In genomic region chr5:29944327-29944726, GRCh38 we compare ENCODE assay signal across 26 cellular contexts.
"Had no signal": no experiment of that assay in that cellular context is flagged by ENCODE, and none has a peak within 500 bp of the region (broad histone marks: within the 10 kb centered on the region; RNA-seq: fewer than 3 reads in every experiment).

No MANE protein-coding gene starts in this region.

- H3K27me3 ChIP-seq: stomach, suprapubic skin, testis, thyroid gland, tibial artery, tibial nerve, transverse colon, upper lobe of left lung, upper lobe of right lung, uterus, vagina had no signal

- H3K9me3 ChIP-seq: stomach, suprapubic skin, testis, thoracic aorta, thyroid gland, tibial artery, tibial nerve, transverse colon, upper lobe of left lung, upper lobe of right lung, uterus, vagina had no signal

- H3K36me3 ChIP-seq: stomach, suprapubic skin, thoracic aorta, thyroid gland, tibial artery, tibial nerve, transverse colon, upper lobe of left lung, upper lobe of right lung, uterus, vagina had no signal

- ATAC-seq: stimulated activated effector memory CD8-positive, alpha-beta T cell treated with anti-CD3 and anti-CD28 coated beads, Interleukin-12 subunit alpha, Interleukin-12 subunit beta, amount 100 ng/mL, for 72 hours; stimulated activated memory B cell treated with anti-CD40 and anti-IgM and Interleukin-4, amounts not matched to agents 10 μg/mL and 1 μg/mL and 100 μg/mL, for 72 hours; stimulated activated naive B cell treated with anti-CD40 and anti-IgM and Interleukin-4, amounts not matched to agents 10 μg/mL and 1 μg/mL and 100 μg/mL, for 72 hours; stimulated activated naive CD8-positive, alpha-beta T cell treated with anti-CD3 and anti-CD28 coated beads, Interleukin-15, amount 100 ng/mL, for 72 hours; stimulated activated naive CD8-positive, alpha-beta T cell treated with anti-CD3 and anti-CD28 coated beads, Interleukin-15, Interleukin-2, amounts not matched to agents 100 U/mL and 50 U/mL, for 24 hours; upper lobe of right lung had no signal

- H3K27ac ChIP-seq: stomach, suprapubic skin, testis, thoracic aorta, thyroid gland, tibial artery, tibial nerve, transverse colon, upper lobe of left lung, upper lobe of right lung, uterus, vagina had no signal

- H3K4me3 ChIP-seq: stomach, suprapubic skin, testis, thoracic aorta, thyroid gland, tibial artery, tibial nerve, transverse colon, upper lobe of left lung, upper lobe of right lung, uterus, vagina had no signal

- DNase-seq: stimulated activated CD4-positive, alpha-beta T cell treated with anti-CD3 and anti-CD28 coated beads, Interleukin-2, amount 100 ng/mL, for 48 hours; stimulated activated CD4-positive, alpha-beta T cell treated with anti-CD3 and anti-CD28 coated beads, Interleukin-4, amount 100 ng/mL, for 1 hour; stimulated activated CD4-positive, alpha-beta T cell treated with anti-CD3 and anti-CD28 coated beads, Interleukin-4, amount 100 ng/mL, for 24 hours; stimulated activated CD4-positive, alpha-beta T cell treated with anti-CD3 and anti-CD28 coated beads, Interleukin-4, amount 100 ng/mL, for 4 hours; stimulated activated CD8-positive, alpha-beta memory T cell treated with anti-CD3 and anti-CD28 coated beads, Interleukin-4, amount 100 ng/mL, for 48 hours; stimulated activated naive B cell treated with anti-CD40 and anti-IgM and Interleukin-4, amounts not matched to agents 10 μg/mL and 1 μg/mL and 100 μg/mL, for 72 hours; stimulated activated naive CD4-positive, alpha-beta T cell; stimulated activated naive CD4-positive, alpha-beta T cell treated with Interleukin-2 at 50 U/mL for 16 hours; stimulated activated naive CD8-positive, alpha-beta T cell treated with anti-CD3 and anti-CD28 coated beads, Interleukin-15, amount 100 ng/mL, for 72 hours; stimulated activated naive CD8-positive, alpha-beta T cell treated with anti-CD3 and anti-CD28 coated beads, Interleukin-15, Interleukin-2, amounts not matched to agents 100 U/mL and 50 U/mL, for 24 hours; stomach; substantia nigra; testis; thyroid gland; tibial artery; transverse colon; trophoblast cell; upper lobe of left lung; upper lobe of right lung; uterus had no signal

- H3K4me1 ChIP-seq: stomach, suprapubic skin, testis, thyroid gland, tibial artery, tibial nerve, transverse colon, upper lobe of left lung, upper lobe of right lung, uterus, vagina had no signal
